ENCODE assay signal across 11 cellular contexts in the genomic region with DNA sequence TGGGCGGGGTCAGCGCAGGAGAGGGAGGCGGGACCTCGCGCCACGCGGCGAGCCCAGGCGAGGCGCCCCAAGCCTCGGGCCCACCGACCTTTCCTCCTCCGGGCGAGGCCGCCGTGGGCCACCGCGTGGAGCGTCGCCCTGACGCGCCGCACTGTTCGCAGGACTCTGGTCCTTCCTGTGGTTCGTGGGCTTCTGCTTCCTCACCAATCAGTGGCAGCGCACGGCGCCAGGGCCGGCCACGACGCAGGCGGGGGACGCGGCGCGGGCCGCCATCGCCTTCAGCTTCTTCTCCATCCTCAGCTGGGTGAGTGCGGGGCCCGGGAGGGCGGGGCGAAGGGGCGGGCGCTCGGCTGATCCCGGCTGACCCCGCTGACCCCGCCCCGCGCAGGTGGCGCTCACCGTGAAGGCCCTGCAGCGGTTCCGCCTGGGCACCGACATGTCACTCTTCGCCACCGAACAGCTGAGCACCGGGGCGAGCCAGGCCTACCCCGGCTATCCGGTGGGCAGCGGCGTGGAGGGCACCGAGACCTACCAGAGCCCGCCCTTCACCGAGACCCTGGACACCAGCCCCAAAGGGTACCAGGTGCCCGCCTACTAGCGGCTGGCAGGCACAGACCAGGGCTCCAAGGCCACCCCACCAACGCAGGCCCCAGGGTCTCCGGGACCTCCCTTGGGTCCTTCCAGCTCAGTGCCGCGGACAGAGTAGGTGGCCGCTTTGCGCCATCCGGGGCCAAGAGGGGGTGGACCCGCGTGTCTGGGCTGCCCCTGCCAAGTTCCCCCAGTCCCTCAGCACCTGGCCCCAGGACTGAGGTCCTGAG. TPM values are rescaled to one million over a fixed set of nuclear protein-coding genes. Genes with fewer than 3 reads are reported as not detected.
A peak's percentile ranks its signal among the peaks of the same experiment; 100 is the strongest.
DNase-seq lines count a peak whose midpoint lies in the region; ATAC-seq, FAIRE-seq and TF ChIP-seq lines count a peak whose summit lies in the region.
"Had no signal": no experiment of that assay in that cellular context is flagged by ENCODE, and none has a peak within 500 bp of the region (broad histone marks: within the 10 kb centered on the region; RNA-seq: fewer than 3 reads in every experiment).

No MANE protein-coding gene starts in this region.

- peaks cover 7% of the 10 kb centered on the region for H3K36me3 Mint-ChIP-seq in astrocyte (ENCODE audit: low read depth, unreplicated experiment)

- peaks cover 2% of the 10 kb centered on the region for H3K4me1 Mint-ChIP-seq in astrocyte (ENCODE audit: low read depth, unreplicated experiment)

- H3K4me2 ChIP-seq in astrocyte (ENCODE audit: low read length) (peak overlapping the region; percentile 55), HepG2 (ENCODE audit: low read depth, low read length) (no peak overlapping the region)

- TF ChIP-seq EP300 in HepG2 (IDR thresholded peaks at IDR 0.05; ENCODE audit: low read depth in 2 of 2, low read length in 2 of 2) = no peak
- no peak for TF ChIP-seq EP300 in HepG2 (CRISPR knock-in tag; IDR thresholded peaks at IDR 0.05; ENCODE audit: borderline replicate concordance)
- TF ChIP-seq EP300 in stomach (IDR thresholded peaks at IDR 0.05) = no peak

- no TSS peak for BruUV-seq in HepG2 (replicated peaks; lab: Mats Ljungman, UMichigan)

- TF ChIP-seq RAD21 in HepG2 (CRISPR knock-in tag; IDR thresholded peaks at IDR 0.05) = no peak

- no peaks in the 10 kb centered on the region for H3K79me2 ChIP-seq in astrocyte (ENCODE audit: insufficient read depth, low read length)
- no peaks in the 10 kb centered on the region for H3K79me2 ChIP-seq in HepG2 (ENCODE audit: insufficient read depth, low read length)

- H3K9ac ChIP-seq in astrocyte (ENCODE audit: low read length) (no peak overlapping the region), HepG2 (ENCODE audit: insufficient read depth, low read depth, low read length) (no peak overlapping the region)

- peak overlapping the region; percentile 61 for H3K4me3 ChIP-seq in H7 (ENCODE audit: insufficient read depth, low read depth, low read length)
- H3K4me3 ChIP-seq in astrocyte (ENCODE audit: insufficient read depth, low read depth, low read length) = no peak overlapping the region
- H3K4me3 ChIP-seq in HepG2 (replicated peaks in 1 of 3; ENCODE audit: insufficient read depth in 1 of 3, low read depth in 2 of 3, low read length in 3 of 3) = 0 out of 6 replicates have a peak overlapping the region, but pooled peaks of 1 of the 3 experiments have one; percentile 5
- H3K4me3 ChIP-seq in stomach = peak overlapping the region; percentile 38 to 45 (median 40)

- no peak for FAIRE-seq in astrocyte (lab: Jason Lieb, UNC)
- no peak for FAIRE-seq in HepG2 (lab: Jason Lieb, UNC)

- H3K27me3 Mint-ChIP-seq in astrocyte (ENCODE audit: low read depth, unreplicated experiment) = peaks cover 17% of the 10 kb centered on the region

- in situ Hi-C loops in HepG2 (cut with HindIII; ENCODE audit: extremely low pct_ligation_motif_present, low pct_unique_long_range_greater_than_20kb) = no loop called here

- H2AFZ ChIP-seq in astrocyte (ENCODE audit: low read depth, low read length) (peak overlapping the region; percentile 94), HepG2 (ENCODE audit: low read length) (no peak overlapping the region)

- H4K20me1 ChIP-seq in astrocyte (ENCODE audit: insufficient read depth, low read length) (peaks cover 10% of the 10 kb centered on the region), HepG2 (ENCODE audit: insufficient read depth, low read length) (no peaks in the 10 kb centered on the region)

- H3K36me3 ChIP-seq in H7 (replicated peaks; ENCODE audit: control insufficient read depth, insufficient read depth, low read length) (peaks cover 2% of the 10 kb centered on the region), astrocyte (ENCODE audit: insufficient read depth, low read length) (peaks cover 6% of the 10 kb centered on the region), HepG2 (replicated peaks in 1 of 2; ENCODE audit: control insufficient read depth in 1 of 2, insufficient read depth in 2 of 2, low read length in 2 of 2) (no peaks in the 10 kb centered on the region; a peak in 2 of 5 replicates), stomach (peaks cover 1 to 19% (median 11%) of the 10 kb centered on the region in 4 donors)

- no peak overlapping the region for H3K27ac Mint-ChIP-seq in astrocyte (ENCODE audit: unreplicated experiment)

- TF ChIP-seq POLR2A in HepG2 (IDR thresholded peaks at IDR 0.05; ENCODE audit: insufficient read depth in 1 of 2, low read depth in 2 of 2, low read length in 2 of 2) (no peak), stomach (IDR thresholded peaks at IDR 0.05) (no peak)

- 90% methylated on average over 47 of the region's 77 CpGs for WGBS in HepG2 (ENCODE audit: low lambda C conversion rate)
- 38 to 46% (median 42%) methylated on average over 42 to 76 of the region's 77 CpGs for WGBS in stomach, 5 donors

- DNase-seq in H7 = peak; percentile 92
- no peak for DNase-seq in astrocyte (ENCODE audit: low read depth)
- DNase-seq in HepG2 (ENCODE audit: low spot score) = no peak
- no peak for DNase-seq in stomach
- no peak for DNase-seq in SKM-1 treated with dmso at 0.1 percent for 144 hours (lab: John Stamatoyannopoulos, UW; ENCODE audit: unreplicated experiment)
- no peak for DNase-seq in NCI-H2171 (lab: John Stamatoyannopoulos, UW)
- DNase-seq: DMS79, NCI-H2029 treated with DMSO at 0.1 percent for 48 hours had no signal

- H3K4me3 Mint-ChIP-seq in astrocyte (ENCODE audit: unreplicated experiment) = no peak overlapping the region

- H3K9me3 ChIP-seq in astrocyte (ENCODE audit: insufficient read depth, low read depth, low read length) = peaks cover 3% of the 10 kb centered on the region
- H3K9me3 ChIP-seq in HepG2 (ENCODE audit: low read length) = no peaks in the 10 kb centered on the region
- H3K9me3 ChIP-seq in stomach = no peaks in the 10 kb centered on the region

- no peak for ATAC-seq in HepG2
- no peak for ATAC-seq in HG03139 (IDR thresholded peaks at IDR 0.05; ENCODE audit: unreplicated experiment)
- ATAC-seq in HG03457 (IDR thresholded peaks at IDR 0.05; ENCODE audit: unreplicated experiment) = no peak

- CTCF ChIA-PET in HepG2 (lab: Yijun Ruan, JAX; ENCODE audit: low intra/inter-chr PET ratio, low total read pairs) = no interaction called here

- POLR2A ChIA-PET in HepG2 (lab: Yijun Ruan, JAX) = interaction anchor here (0.7 to 2.6 kb wide), 5 partner anchors 8 to 154 kb away, joined by 3 to 16 read pairs (median 7); partner anchors contain the start of genes GFER, RPS2 and TBL3

- intact Hi-C loops in HepG2 (cut with micrococcal nuclease; ENCODE audit: unreplicated experiment) (no loop called here), stomach (cut with DNase I; ENCODE audit: low total_unique reads) (no loop called here)

- peaks cover 26% of the 10 kb centered on the region for H3K27me3 ChIP-seq in H7 (ENCODE audit: control insufficient read depth, insufficient read depth, low read length)
- H3K27me3 ChIP-seq in astrocyte (ENCODE audit: insufficient read depth, low read length) = peaks cover 25% of the 10 kb centered on the region
- H3K27me3 ChIP-seq in HepG2 (ENCODE audit: control insufficient read depth in 1 of 2, insufficient read depth in 2 of 2, low read length in 2 of 2) = peaks cover 0 to 8% of the 10 kb centered on the region in 2 experiments; a peak in 2 of 5 replicates
- peaks cover 7 to 53% (median 35%) of the 10 kb centered on the region in 3 donors for H3K27me3 ChIP-seq in stomach

- peaks cover 13% of the 10 kb centered on the region for H3K4me1 ChIP-seq in astrocyte (ENCODE audit: insufficient read depth, low read length)
- H3K4me1 ChIP-seq in HepG2 (ENCODE audit: insufficient read depth, low read length) = peaks cover 48% of the 10 kb centered on the region
- peaks cover 27 to 48% (median 43%) of the 10 kb centered on the region in 4 donors for H3K4me1 ChIP-seq in stomach

- H3K9me3 Mint-ChIP-seq in astrocyte (ENCODE audit: unreplicated experiment) = no peaks in the 10 kb centered on the region

- no peak for TF ChIP-seq CTCF in astrocyte (IDR thresholded peaks at IDR 0.05; ENCODE audit: insufficient read depth, low read depth, low read length)
- TF ChIP-seq CTCF in HepG2 (CRISPR knock-in tag; IDR thresholded peaks at IDR 0.05) = no peak
- TF ChIP-seq CTCF in stomach (IDR thresholded peaks at IDR 0.05) = no peak

- H3K27ac ChIP-seq in astrocyte (ENCODE audit: low read depth, low read length) (no peak overlapping the region), HepG2 (ENCODE audit: extremely low read length, insufficient read depth, low read length) (no peak overlapping the region), stomach (peak overlapping the region in 3 of 5 donors; percentile 70 to 73 (median 71))

RNA-seq across cellular contexts. Expression of gene SYNGR3, which starts 2.9 kb away (rescaled TPM):
- total RNA-seq in H7 (2014; rRNA removed; shearing (Covaris generic)) = 38.6 and 60.0 TPM in 2 replicates
- total RNA-seq in astrocyte = 4.8 and 6.0 TPM in 2 replicates
- total RNA-seq in HepG2 (2016; rRNA removed; fragmentation: Illumina TruSeq; extraction: Trizol) = 0.58 and 0.97 TPM in 2 replicates
- 1.1 and 1.2 TPM in 2 replicates for total RNA-seq in HepG2 (2016; cell fraction: cytosol; rRNA removed; fragmentation: Illumina TruSeq; extraction: Trizol; ENCODE audit: low read depth)
- 0.43 and 1.1 TPM in 2 replicates for total RNA-seq in HepG2 (2016; cell fraction: insoluble cytoplasmic fraction; rRNA removed; fragmentation: Illumina TruSeq; extraction: Trizol)
- total RNA-seq in HepG2 (2016; cell fraction: membrane; rRNA removed; fragmentation: Illumina TruSeq; extraction: Trizol) = 1.5 and 2.1 TPM in 2 replicates
- 0.84 and 0.85 TPM in 2 replicates for total RNA-seq in HepG2 (2016; cell fraction: nucleus; rRNA removed; fragmentation: Illumina TruSeq; extraction: Trizol)
- polyA plus RNA-seq in HepG2 (2011; rRNA removed) = 5.7 and 7.4 TPM in 2 replicates
- polyA plus RNA-seq in HepG2 (2011; cell fraction: cytosol; rRNA removed) = 4.4 and 4.8 TPM in 2 replicates
- 10.2 and 11.3 TPM in 2 replicates for polyA plus RNA-seq in HepG2 (2011; cell fraction: nucleus; rRNA removed)
- 2.5 and 5.3 TPM in 2 replicates for polyA plus RNA-seq in HepG2 (2012)
- polyA plus RNA-seq in HepG2 (2016; cell fraction: cytosol; fragmentation: Illumina TruSeq; extraction: Trizol; ENCODE audit: low read depth) = 1.00 and 1.2 TPM in 2 replicates
- polyA plus RNA-seq in HepG2 (2016; cell fraction: insoluble cytoplasmic fraction; fragmentation: Illumina TruSeq; extraction: Trizol; ENCODE audit: low read depth) = 0.64 and 0.72 TPM in 2 replicates
- 1.2 and 1.4 TPM in 2 replicates for polyA plus RNA-seq in HepG2 (2016; cell fraction: membrane; fragmentation: Illumina TruSeq; extraction: Trizol; ENCODE audit: low read depth)
- 1.1 and 1.4 TPM in 2 replicates for polyA plus RNA-seq in HepG2 (2016; cell fraction: nucleus; fragmentation: Illumina TruSeq; extraction: Trizol; ENCODE audit: insufficient read depth, low read depth)
- 6.2 and 7.1 TPM in 2 replicates for polyA minus RNA-seq in HepG2 (2011; rRNA and poly(A)+ RNA removed; ENCODE audit: low replicate concordance)
- 4.1 and 4.4 TPM in 2 replicates for polyA minus RNA-seq in HepG2 (2011; cell fraction: cytosol; rRNA and poly(A)+ RNA removed)
- 1.3 and 2.1 TPM in 2 replicates for polyA minus RNA-seq in HepG2 (2011; cell fraction: nucleus; rRNA and poly(A)+ RNA removed)
- 1 to 10 TPM in 1 of 5 donors, not detected in 4; 1.7 TPM for total RNA-seq in stomach
- 1 to 10 TPM in 1 of 3 donors, not detected in 2; 1.3 TPM for polyA plus RNA-seq in stomach

RNA-seq across cellular contexts. Expression of gene GFER, which starts 8.7 kb away (rescaled TPM):
- total RNA-seq in H7 (2014; rRNA removed; shearing (Covaris generic)) = 75.1 and 77.8 TPM in 2 replicates
- total RNA-seq in astrocyte = 30.4 and 32.1 TPM in 2 replicates
- total RNA-seq in HepG2 (2016; rRNA removed; fragmentation: Illumina TruSeq; extraction: Trizol) = 68.3 and 71.7 TPM in 2 replicates
- 42.3 and 42.4 TPM in 2 replicates for total RNA-seq in HepG2 (2016; cell fraction: cytosol; rRNA removed; fragmentation: Illumina TruSeq; extraction: Trizol; ENCODE audit: low read depth)
- total RNA-seq in HepG2 (2016; cell fraction: insoluble cytoplasmic fraction; rRNA removed; fragmentation: Illumina TruSeq; extraction: Trizol) = 71.7 and 77.6 TPM in 2 replicates
- total RNA-seq in HepG2 (2016; cell fraction: membrane; rRNA removed; fragmentation: Illumina TruSeq; extraction: Trizol) = 45.9 and 49.4 TPM in 2 replicates
- 27.4 and 40.1 TPM in 2 replicates for total RNA-seq in HepG2 (2016; cell fraction: nucleus; rRNA removed; fragmentation: Illumina TruSeq; extraction: Trizol)
- 28.6 and 35.9 TPM in 2 replicates for polyA plus RNA-seq in HepG2 (2011; rRNA removed)
- 25.2 and 31.0 TPM in 2 replicates for polyA plus RNA-seq in HepG2 (2011; cell fraction: cytosol; rRNA removed)
- 27.0 and 27.5 TPM in 2 replicates for polyA plus RNA-seq in HepG2 (2011; cell fraction: nucleus; rRNA removed)
- 28.9 and 37.4 TPM in 2 replicates for polyA plus RNA-seq in HepG2 (2012)
- 55.8 and 56.5 TPM in 2 replicates for polyA plus RNA-seq in HepG2 (2016; cell fraction: cytosol; fragmentation: Illumina TruSeq; extraction: Trizol; ENCODE audit: low read depth)
- polyA plus RNA-seq in HepG2 (2016; cell fraction: insoluble cytoplasmic fraction; fragmentation: Illumina TruSeq; extraction: Trizol; ENCODE audit: low read depth) = 83.7 and 99.4 TPM in 2 replicates
- polyA plus RNA-seq in HepG2 (2016; cell fraction: membrane; fragmentation: Illumina TruSeq; extraction: Trizol; ENCODE audit: low read depth) = 49.1 and 52.1 TPM in 2 replicates
- polyA plus RNA-seq in HepG2 (2016; cell fraction: nucleus; fragmentation: Illumina TruSeq; extraction: Trizol; ENCODE audit: insufficient read depth, low read depth) = 66.2 and 67.2 TPM in 2 replicates
- polyA minus RNA-seq in HepG2 (2011; rRNA and poly(A)+ RNA removed; ENCODE audit: low replicate concordance) = 12.3 and 20.5 TPM in 2 replicates
- 16.4 and 18.5 TPM in 2 replicates for polyA minus RNA-seq in HepG2 (2011; cell fraction: cytosol; rRNA and poly(A)+ RNA removed)
- polyA minus RNA-seq in HepG2 (2011; cell fraction: nucleus; rRNA and poly(A)+ RNA removed) = 14.7 and 14.8 TPM in 2 replicates
- 100 to 1,000 TPM in 1 of 5 donors, 10 to 100 TPM in 1, 1 to 10 TPM in 3; 3.1 to 313 (median 9.9) TPM for total RNA-seq in stomach
- polyA plus RNA-seq in stomach = 10 to 100 TPM; 31.2 to 50.6 (median 36.1) TPM

RNA-seq across cellular contexts. Expression of gene NOXO1, which starts 11.4 kb away (rescaled TPM):
- 1.3 TPM in 1 of 2 replicates, not detected in the other for total RNA-seq in H7 (2014; rRNA removed; shearing (Covaris generic))
- 0.89 TPM in 1 of 2 replicates, not detected in the other for total RNA-seq in astrocyte
- 0.21 and 1.4 TPM in 2 replicates for total RNA-seq in HepG2 (2016; rRNA removed; fragmentation: Illumina TruSeq; extraction: Trizol)
- total RNA-seq in HepG2 (2016; cell fraction: cytosol; rRNA removed; fragmentation: Illumina TruSeq; extraction: Trizol; ENCODE audit: low read depth) = 0.40 and 0.97 TPM in 2 replicates
- 0.22 and 1.1 TPM in 2 replicates for total RNA-seq in HepG2 (2016; cell fraction: insoluble cytoplasmic fraction; rRNA removed; fragmentation: Illumina TruSeq; extraction: Trizol)
- total RNA-seq in HepG2 (2016; cell fraction: membrane; rRNA removed; fragmentation: Illumina TruSeq; extraction: Trizol) = 0.34 and 0.53 TPM in 2 replicates
- total RNA-seq in HepG2 (2016; cell fraction: nucleus; rRNA removed; fragmentation: Illumina TruSeq; extraction: Trizol) = 2.4 and 3.1 TPM in 2 replicates
- polyA plus RNA-seq in HepG2 (2011; rRNA removed) = 0.69 and 1.4 TPM in 2 replicates
- 0.14 and 0.25 TPM in 2 replicates for polyA plus RNA-seq in HepG2 (2011; cell fraction: cytosol; rRNA removed)
- polyA plus RNA-seq in HepG2 (2011; cell fraction: nucleus; rRNA removed) = 10.4 and 11.0 TPM in 2 replicates
- polyA plus RNA-seq in HepG2 (2012) = 0.12 and 0.55 TPM in 2 replicates
- 0.26 and 0.45 TPM in 2 replicates for polyA plus RNA-seq in HepG2 (2016; cell fraction: cytosol; fragmentation: Illumina TruSeq; extraction: Trizol; ENCODE audit: low read depth)
- polyA plus RNA-seq in HepG2 (2016; cell fraction: insoluble cytoplasmic fraction; fragmentation: Illumina TruSeq; extraction: Trizol; ENCODE audit: low read depth) = 0.52 and 0.62 TPM in 2 replicates
- polyA plus RNA-seq in HepG2 (2016; cell fraction: membrane; fragmentation: Illumina TruSeq; extraction: Trizol; ENCODE audit: low read depth) = 0.63 and 0.78 TPM in 2 replicates
- polyA plus RNA-seq in HepG2 (2016; cell fraction: nucleus; fragmentation: Illumina TruSeq; extraction: Trizol; ENCODE audit: insufficient read depth, low read depth) = 7.2 and 9.5 TPM in 2 replicates
- 0.12 and 0.28 TPM in 2 replicates for polyA minus RNA-seq in HepG2 (2011; rRNA and poly(A)+ RNA removed; ENCODE audit: low replicate concordance)
- not detected in 2 replicates for polyA minus RNA-seq in HepG2 (2011; cell fraction: cytosol; rRNA and poly(A)+ RNA removed)
- 0.75 and 1.0 TPM in 2 replicates for polyA minus RNA-seq in HepG2 (2011; cell fraction: nucleus; rRNA and poly(A)+ RNA removed)
- total RNA-seq in stomach = 10 to 100 TPM in 1 of 5 donors, not detected in 4; 58.2 TPM
- 1 to 10 TPM; 1.2 to 3.4 (median 2.6) TPM for polyA plus RNA-seq in stomach
- total RNA-seq: HT1080 had no signal

RNA-seq across cellular contexts. Expression of gene ZNF598, which starts 16.9 kb away (rescaled TPM):
- 28.4 and 30.8 TPM in 2 replicates for total RNA-seq in H7 (2014; rRNA removed; shearing (Covaris generic))
- 46.0 and 50.0 TPM in 2 replicates for total RNA-seq in astrocyte
- total RNA-seq in HepG2 (2016; rRNA removed; fragmentation: Illumina TruSeq; extraction: Trizol) = 9.5 and 13.5 TPM in 2 replicates
- 7.8 and 8.6 TPM in 2 replicates for total RNA-seq in HepG2 (2016; cell fraction: cytosol; rRNA removed; fragmentation: Illumina TruSeq; extraction: Trizol; ENCODE audit: low read depth)
- total RNA-seq in HepG2 (2016; cell fraction: insoluble cytoplasmic fraction; rRNA removed; fragmentation: Illumina TruSeq; extraction: Trizol) = 6.1 and 14.0 TPM in 2 replicates
- total RNA-seq in HepG2 (2016; cell fraction: membrane; rRNA removed; fragmentation: Illumina TruSeq; extraction: Trizol) = 8.0 and 9.4 TPM in 2 replicates
- 15.2 and 16.0 TPM in 2 replicates for total RNA-seq in HepG2 (2016; cell fraction: nucleus; rRNA removed; fragmentation: Illumina TruSeq; extraction: Trizol)
- polyA plus RNA-seq in HepG2 (2011; rRNA removed) = 14.2 and 17.6 TPM in 2 replicates
- polyA plus RNA-seq in HepG2 (2011; cell fraction: cytosol; rRNA removed) = 10.9 and 19.8 TPM in 2 replicates
- 80.6 and 103 TPM in 2 replicates for polyA plus RNA-seq in HepG2 (2011; cell fraction: nucleus; rRNA removed)
- 6.9 and 11.3 TPM in 2 replicates for polyA plus RNA-seq in HepG2 (2012)
- polyA plus RNA-seq in HepG2 (2016; cell fraction: cytosol; fragmentation: Illumina TruSeq; extraction: Trizol; ENCODE audit: low read depth) = 4.2 and 5.0 TPM in 2 replicates
- 14.5 and 15.5 TPM in 2 replicates for polyA plus RNA-seq in HepG2 (2016; cell fraction: insoluble cytoplasmic fraction; fragmentation: Illumina TruSeq; extraction: Trizol; ENCODE audit: low read depth)
- polyA plus RNA-seq in HepG2 (2016; cell fraction: membrane; fragmentation: Illumina TruSeq; extraction: Trizol; ENCODE audit: low read depth) = 8.5 and 11.6 TPM in 2 replicates
- 58.7 and 59.3 TPM in 2 replicates for polyA plus RNA-seq in HepG2 (2016; cell fraction: nucleus; fragmentation: Illumina TruSeq; extraction: Trizol; ENCODE audit: insufficient read depth, low read depth)
- 25.2 and 28.9 TPM in 2 replicates for polyA minus RNA-seq in HepG2 (2011; rRNA and poly(A)+ RNA removed; ENCODE audit: low replicate concordance)
- polyA minus RNA-seq in HepG2 (2011; cell fraction: cytosol; rRNA and poly(A)+ RNA removed) = 12.5 and 18.7 TPM in 2 replicates
- polyA minus RNA-seq in HepG2 (2011; cell fraction: nucleus; rRNA and poly(A)+ RNA removed) = 12.6 and 18.4 TPM in 2 replicates
- total RNA-seq in stomach = 10 to 100 TPM; 16.3 to 86.2 (median 34.8) TPM
- polyA plus RNA-seq in stomach = 10 to 100 TPM; 21.1 to 31.0 (median 21.4) TPM

RNA-seq across cellular contexts. Expression of gene TBL3, which starts 20.8 kb away (rescaled TPM):
- total RNA-seq in H7 (2014; rRNA removed; shearing (Covaris generic)) = 91.7 and 104 TPM in 2 replicates
- 24.4 and 28.5 TPM in 2 replicates for total RNA-seq in astrocyte
- total RNA-seq in HepG2 (2016; rRNA removed; fragmentation: Illumina TruSeq; extraction: Trizol) = 31.2 and 38.0 TPM in 2 replicates
- 6.2 and 6.3 TPM in 2 replicates for total RNA-seq in HepG2 (2016; cell fraction: cytosol; rRNA removed; fragmentation: Illumina TruSeq; extraction: Trizol; ENCODE audit: low read depth)
- total RNA-seq in HepG2 (2016; cell fraction: insoluble cytoplasmic fraction; rRNA removed; fragmentation: Illumina TruSeq; extraction: Trizol) = 28.7 and 44.0 TPM in 2 replicates
- total RNA-seq in HepG2 (2016; cell fraction: membrane; rRNA removed; fragmentation: Illumina TruSeq; extraction: Trizol) = 9.1 and 10.6 TPM in 2 replicates
- total RNA-seq in HepG2 (2016; cell fraction: nucleus; rRNA removed; fragmentation: Illumina TruSeq; extraction: Trizol) = 26.8 and 27.8 TPM in 2 replicates
- polyA plus RNA-seq in HepG2 (2011; rRNA removed) = 16.8 and 24.9 TPM in 2 replicates
- 16.1 and 29.4 TPM in 2 replicates for polyA plus RNA-seq in HepG2 (2011; cell fraction: cytosol; rRNA removed)
- 117 and 165 TPM in 2 replicates for polyA plus RNA-seq in HepG2 (2011; cell fraction: nucleus; rRNA removed)
- 19.7 and 30.1 TPM in 2 replicates for polyA plus RNA-seq in HepG2 (2012)
- 6.0 and 6.6 TPM in 2 replicates for polyA plus RNA-seq in HepG2 (2016; cell fraction: cytosol; fragmentation: Illumina TruSeq; extraction: Trizol; ENCODE audit: low read depth)
- polyA plus RNA-seq in HepG2 (2016; cell fraction: insoluble cytoplasmic fraction; fragmentation: Illumina TruSeq; extraction: Trizol; ENCODE audit: low read depth) = 21.7 and 29.9 TPM in 2 replicates
- polyA plus RNA-seq in HepG2 (2016; cell fraction: membrane; fragmentation: Illumina TruSeq; extraction: Trizol; ENCODE audit: low read depth) = 7.9 and 9.7 TPM in 2 replicates
- 47.3 and 47.9 TPM in 2 replicates for polyA plus RNA-seq in HepG2 (2016; cell fraction: nucleus; fragmentation: Illumina TruSeq; extraction: Trizol; ENCODE audit: insufficient read depth, low read depth)
- 72.5 and 77.5 TPM in 2 replicates for polyA minus RNA-seq in HepG2 (2011; rRNA and poly(A)+ RNA removed; ENCODE audit: low replicate concordance)
- 26.4 and 31.2 TPM in 2 replicates for polyA minus RNA-seq in HepG2 (2011; cell fraction: cytosol; rRNA and poly(A)+ RNA removed)
- 18.5 and 19.3 TPM in 2 replicates for polyA minus RNA-seq in HepG2 (2011; cell fraction: nucleus; rRNA and poly(A)+ RNA removed)
- 100 to 1,000 TPM in 1 of 5 donors, 10 to 100 TPM in 3, 1 to 10 TPM in 1; 9.4 to 174 (median 26.3) TPM for total RNA-seq in stomach
- 10 to 100 TPM; 32.7 to 52.7 (median 48.9) TPM for polyA plus RNA-seq in stomach

Comparison
In these comparisons a context has a peak if more than half of its experiments do, and no peak if none do; other contexts are left out.
1. H3K27ac ChIP-seq: peak in stomach (3 of 5); none in astrocyte (single experiment) and HepG2 (single experiment).